In genomic region chr13:44374348-44374712, GRCh38 we compare ENCODE assay signal across 9 cellular contexts. TPM values are rescaled to one million over a fixed set of nuclear protein-coding genes. Genes with fewer than 3 reads are reported as not detected.
DNase-seq lines count a peak whose midpoint lies in the region; ATAC-seq, FAIRE-seq and TF ChIP-seq lines count a peak whose summit lies in the region.
"Had no signal": no experiment of that assay in that cellular context is flagged by ENCODE, and none has a peak within 500 bp of the region (broad histone marks: within the 10 kb centered on the region; RNA-seq: fewer than 3 reads in every experiment).

No MANE protein-coding gene starts in this region.

- H3K36me3 Mint-ChIP-seq in MCF 10A (ENCODE audit: insufficient read depth, unreplicated experiment): no peaks in the 10 kb centered on the region
- H3K36me3 Mint-ChIP-seq in natural killer cell treated with Interleukin-12 subunit alpha and Interleukin-12 subunit beta and Interleukin-15 and Interleukin-18, amount 100 ng/mL, for 72 hours: peaks cover 6% of the 10 kb centered on the region

- no peaks in the 10 kb centered on the region for H3K27me3 ChIP-seq in breast epithelium
- no peaks in the 10 kb centered on the region for H3K27me3 ChIP-seq in endothelial cell of umbilical vein (ENCODE audit: control insufficient read depth in 2 of 2, insufficient read depth in 2 of 2, low read length in 2 of 2)
- H3K27me3 ChIP-seq in upper lobe of left lung: peaks cover 0 to 10% (median 0%) of the 10 kb centered on the region in 4 donors

- peak overlapping the region; percentile 11 for H3K4me2 ChIP-seq in endothelial cell of umbilical vein (ENCODE audit: insufficient read depth, low read length)

- CTCF ChIA-PET in MCF 10A (lab: Yijun Ruan, JAX) (no interaction called here), endothelial cell of umbilical vein (lab: Charles Lee) (interaction anchor here (1.4 to 2.8 kb wide), 3 partner anchors 29 to 183 kb away, joined by 5 to 12 read pairs (median 6); no protein-coding TSS in a partner anchor)

- H2AFZ ChIP-seq in endothelial cell of umbilical vein (ENCODE audit: low read depth, low read length): peak overlapping the region; percentile 38

- no peaks in the 10 kb centered on the region for H3K9me3 Mint-ChIP-seq in MCF 10A (ENCODE audit: unreplicated experiment)
- H3K9me3 Mint-ChIP-seq in natural killer cell treated with Interleukin-12 subunit alpha and Interleukin-12 subunit beta and Interleukin-15 and Interleukin-18, amount 100 ng/mL, for 72 hours: no peaks in the 10 kb centered on the region

- H3K36me3 ChIP-seq in breast epithelium (no peaks in the 10 kb centered on the region), endothelial cell of umbilical vein (ENCODE audit: control insufficient read depth in 2 of 2, extremely low read depth in 1 of 2, insufficient read depth in 2 of 2, low read length in 2 of 2) (no peaks in the 10 kb centered on the region), upper lobe of left lung (no peaks in the 10 kb centered on the region)

- 58 to 78% methylated on average over 6 of the region's 10 CpGs for WGBS in upper lobe of left lung, 2 donors

- H3K4me3 ChIP-seq in breast epithelium (peak overlapping the region; percentile 56 to 94 (median 74)), endothelial cell of umbilical vein (replicated peaks in 1 of 3; ENCODE audit: insufficient read depth in 1 of 3, low read depth in 1 of 3, low read length in 3 of 3) (peak overlapping the region in 1 of 3 experiments; percentile 54), upper lobe of left lung (peak overlapping the region in 3 of 4 donors; percentile 51 to 70 (median 62))

- DNase-seq in breast epithelium (ENCODE audit: low spot score in 2 of 2) (no peak), MCF 10A (ENCODE audit: unreplicated experiment) (no peak), endothelial cell of umbilical vein (ENCODE audit: low read depth, low spot score) (no peak), upper lobe of left lung (no peak), G401 (ENCODE audit: low spot score) (no peak)
- DNase-seq in natural killer cell treated with Interleukin-12 subunit alpha and Interleukin-12 subunit beta and Interleukin-15 and Interleukin-18, amount 100 ng/mL, for 72 hours (ENCODE audit: low spot score): no peak

- no peaks in the 10 kb centered on the region for H3K27me3 Mint-ChIP-seq in MCF 10A (ENCODE audit: insufficient read depth, unreplicated experiment)
- peaks cover 3 to 18% of the 10 kb centered on the region in 2 donors for H3K27me3 Mint-ChIP-seq in natural killer cell treated with Interleukin-12 subunit alpha and Interleukin-12 subunit beta and Interleukin-15 and Interleukin-18, amount 100 ng/mL, for 72 hours

- no peaks in the 10 kb centered on the region for H4K20me1 ChIP-seq in endothelial cell of umbilical vein (replicated peaks; ENCODE audit: control insufficient read depth, extremely low read depth, insufficient read depth, low read length)

- H3K9me1 ChIP-seq in endothelial cell of umbilical vein (replicated peaks; ENCODE audit: control insufficient read depth, extremely low read depth, insufficient read depth, low read length): no peaks in the 10 kb centered on the region

- ATAC-seq in natural killer cell treated with Interleukin-12 subunit alpha and Interleukin-12 subunit beta and Interleukin-15 and Interleukin-18, amount 100 ng/mL, for 72 hours: no peak
- ATAC-seq in upper lobe of left lung (ENCODE audit: low FRiP score in 2 of 2) (peak in 1 of 2 donors; percentile 13), HG03108 (IDR thresholded peaks at IDR 0.05; ENCODE audit: unreplicated experiment) (no peak), HG03460 (IDR thresholded peaks at IDR 0.05; ENCODE audit: unreplicated experiment) (no peak)

- no peak overlapping the region for H3K27ac Mint-ChIP-seq in MCF 10A (ENCODE audit: low read depth, unreplicated experiment)
- H3K27ac Mint-ChIP-seq in natural killer cell treated with Interleukin-12 subunit alpha and Interleukin-12 subunit beta and Interleukin-15 and Interleukin-18, amount 100 ng/mL, for 72 hours: peak overlapping the region in 1 of 2 donors; percentile 71

- TF ChIP-seq CTCF in breast epithelium (IDR thresholded peaks at IDR 0.05) (no peak), MCF 10A (IDR thresholded peaks at IDR 0.05; ENCODE audit: unreplicated experiment) (no peak), endothelial cell of umbilical vein (IDR thresholded peaks at IDR 0.05; ENCODE audit: extremely low read depth in 1 of 2, insufficient read depth in 1 of 2, low read depth in 1 of 2, low read length in 2 of 2) (no peak), upper lobe of left lung (IDR thresholded peaks at IDR 0.05) (no peak)

- no peak for TF ChIP-seq EP300 in upper lobe of left lung (IDR thresholded peaks at IDR 0.05)

- no peak for FAIRE-seq in endothelial cell of umbilical vein (lab: Jason Lieb, UNC)

- H3K9ac ChIP-seq in endothelial cell of umbilical vein (replicated peaks; ENCODE audit: extremely low read depth, insufficient read depth, low read length): no peak overlapping the region

- H3K4me1 ChIP-seq in breast epithelium: peaks cover 0 to 5% of the 10 kb centered on the region in 2 donors
- H3K4me1 ChIP-seq in endothelial cell of umbilical vein (ENCODE audit: control insufficient read depth, extremely low read depth, insufficient read depth, low read length): peaks cover 3% of the 10 kb centered on the region
- peaks cover 4 to 12% (median 5%) of the 10 kb centered on the region in 4 donors for H3K4me1 ChIP-seq in upper lobe of left lung

- H3K4me3 Mint-ChIP-seq in MCF 10A (ENCODE audit: unreplicated experiment): no peak overlapping the region
- H3K4me3 Mint-ChIP-seq in natural killer cell treated with Interleukin-12 subunit alpha and Interleukin-12 subunit beta and Interleukin-15 and Interleukin-18, amount 100 ng/mL, for 72 hours: peak overlapping the region; percentile 76

- POLR2A ChIA-PET in MCF 10A (lab: Yijun Ruan, JAX) (no interaction called here), endothelial cell of umbilical vein (lab: Charles Lee) (no interaction called here)

- no peaks in the 10 kb centered on the region for H3K4me1 Mint-ChIP-seq in MCF 10A (ENCODE audit: insufficient read depth, unreplicated experiment)
- H3K4me1 Mint-ChIP-seq in natural killer cell treated with Interleukin-12 subunit alpha and Interleukin-12 subunit beta and Interleukin-15 and Interleukin-18, amount 100 ng/mL, for 72 hours (ENCODE audit: low read depth in 2 of 2): peaks cover 5 to 12% of the 10 kb centered on the region in 2 donors

- no peaks in the 10 kb centered on the region for H3K79me2 ChIP-seq in endothelial cell of umbilical vein (ENCODE audit: control insufficient read depth, insufficient read depth, low read length)

- H3K27ac ChIP-seq in breast epithelium (peak overlapping the region; percentile 58 to 83), endothelial cell of umbilical vein (ENCODE audit: insufficient read depth, low read depth, low read length) (no peak overlapping the region), upper lobe of left lung (peak overlapping the region in 2 of 4 donors; percentile 58 to 65)
- H3K27ac ChIP-seq: C4-2B had no signal

- intact Hi-C loops in breast epithelium (cut with DNase I; ENCODE audit: low total_unique reads): loop anchor here (5.0 kb wide), 1 partner anchor 472 kb away; no protein-coding TSS in a partner anchor
- intact Hi-C loops in MCF 10A (cut with micrococcal nuclease): no loop called here
- intact Hi-C loops in endothelial cell of umbilical vein (cut with micrococcal nuclease): no loop called here

- dilution Hi-C loops in endothelial cell of umbilical vein (cut with MboI; ENCODE audit: extremely low pct_ligation_motif_present, low sequenced_read_pairs): no loop called here

- BruUV-seq in MCF 10A (replicated peaks; lab: Mats Ljungman, UMichigan): no TSS peak
- no TSS peak for BruUV-seq in endothelial cell of umbilical vein (replicated peaks; lab: Mats Ljungman, UMichigan)

- no peak for TF ChIP-seq POLR2A in breast epithelium (IDR thresholded peaks at IDR 0.05)
- TF ChIP-seq POLR2A in endothelial cell of umbilical vein (IDR thresholded peaks at IDR 0.05; ENCODE audit: low read depth, low read length): no peak
- no peak for TF ChIP-seq POLR2A in upper lobe of left lung (IDR thresholded peaks at IDR 0.05)

- in situ Hi-C loops in G401 (cut with HindIII; ENCODE audit: low sequenced_read_pairs): no loop called here

- H3K9me3 ChIP-seq in breast epithelium (no peaks in the 10 kb centered on the region), endothelial cell of umbilical vein (replicated peaks; ENCODE audit: control insufficient read depth, insufficient read depth, low read length) (no peaks in the 10 kb centered on the region), upper lobe of left lung (no peaks in the 10 kb centered on the region)

TF ChIP-seq in endothelial cell of umbilical vein, 7 proteins besides CTCF, POLR2A, EP300 and RAD21 (continues in another document):
- TF ChIP-seq FOS (IDR thresholded peaks at IDR 0.05; ENCODE audit: borderline replicate concordance, insufficient read depth, low read length): no peak
- no peak for TF ChIP-seq MYC (IDR thresholded peaks at IDR 0.05; ENCODE audit: low read depth, low read length)
- no peak for TF ChIP-seq GATA2 (IDR thresholded peaks at IDR 0.05; ENCODE audit: insufficient read depth, insufficient read length, low read depth, low read length)
- TF ChIP-seq MAX (IDR thresholded peaks at IDR 0.05; ENCODE audit: insufficient read depth, insufficient read length): no peak
- TF ChIP-seq JUN (IDR thresholded peaks at IDR 0.05; ENCODE audit: borderline replicate concordance, insufficient read depth, insufficient read length, low read depth): no peak
- TF ChIP-seq EZH2 (IDR thresholded peaks at IDR 0.05; ENCODE audit: borderline replicate concordance, low read depth, low read length, severe bottlenecking): no peak

RNA-seq across cellular contexts. Expression of gene SERP2, which starts 0.7 kb away (rescaled TPM):
- total RNA-seq in breast epithelium (1 to 10 TPM; 2.6 to 6.9 (median 6.4) TPM), MCF 10A (2022) (not detected in 2 replicates), endothelial cell of umbilical vein (0.85 TPM in 1 of 2 replicates, not detected in the other), upper lobe of left lung (10 to 100 TPM in 1 of 6 donors, 1 to 10 TPM in 4, under 1 TPM in 1; 0.89 to 27.2 (median 3.8) TPM)
- polyA plus RNA-seq in endothelial cell of umbilical vein: 0.29 and 0.30 TPM in 2 replicates
- 0.31 and 0.35 TPM in 2 replicates for polyA plus RNA-seq in endothelial cell of umbilical vein (2011; cell fraction: cytosol; rRNA removed)
- polyA plus RNA-seq in endothelial cell of umbilical vein (2011; cell fraction: nucleus; rRNA removed): 0.20 and 0.59 TPM in 2 replicates
- polyA plus RNA-seq in endothelial cell of umbilical vein (2012): 0.54 TPM in 1 of 2 replicates, not detected in the other
- polyA minus RNA-seq in endothelial cell of umbilical vein: 0.72 and 1.2 TPM in 2 replicates
- polyA minus RNA-seq in endothelial cell of umbilical vein (2011; cell fraction: cytosol; rRNA and poly(A)+ RNA removed): not detected
- polyA minus RNA-seq in endothelial cell of umbilical vein (2011; cell fraction: nucleus; rRNA and poly(A)+ RNA removed): 1.8 TPM in 1 of 2 replicates, not detected in the other
- total RNA-seq in natural killer cell treated with Interleukin-12 subunit alpha and Interleukin-12 subunit beta and Interleukin-15 and Interleukin-18, amount 100 ng/mL, for 72 hours: 1 to 10 TPM; 3.8 to 9.1 TPM
- not detected in 2 replicates for total RNA-seq in G401 (2014; rRNA removed; shearing (Covaris generic))
